ENCODE assay signal across 7 cellular contexts in genomic region chr2:87657915-87658314, GRCh38.
DNase-seq lines count a peak whose midpoint lies in the region; ATAC-seq, FAIRE-seq and TF ChIP-seq lines count a peak whose summit lies in the region.
"Not testable (repeated sequence)": the region's sequence is repeated elsewhere in the genome, so short reads cannot be mapped to it uniquely, and the experiment has no call there.

No MANE protein-coding gene starts in this region.

- H4K20me1 ChIP-seq in HepG2 (ENCODE audit: insufficient read depth, low read length) = not testable (repeated sequence)

- POLR2A ChIA-PET in A549 (lab: Yijun Ruan, JAX); HepG2 (lab: Yijun Ruan, JAX): not testable (repeated sequence)

- WGBS in A549 (ENCODE audit: missing lambda C conversion rate) = 16% methylated on average over 2 of the region's 2 CpGs
- 0% methylated on average over 2 of the region's 2 CpGs for WGBS in HepG2 (ENCODE audit: low lambda C conversion rate)
- WGBS in trophoblast cell (ENCODE audit: extremely low coverage, insufficient coverage, insufficient read length) = no CpG with 5 or more reads among the region's 2 CpGs

- H3K36me3 Mint-ChIP-seq in T-helper 2 cell treated with Interferon-gamma antibody and Interleukin-4, amounts not matched to agents 5 μg/mL and 100 μg/mL, for 36 hours (ENCODE audit: low read depth); activated CD8-positive, alpha-beta memory T cell treated with anti-CD3 and anti-CD28 coated beads, Interleukin-2, amount 10 ng/mL, durations not matched to agents 7 days and 5 days; activated naive CD4-positive, alpha-beta T cell treated with anti-CD3 and anti-CD28 coated beads, Interleukin-2, amount 10 ng/mL, durations not matched to agents 7 days and 5 days: not testable (repeated sequence)

- not testable (repeated sequence) for H3K79me2 ChIP-seq in HepG2 (ENCODE audit: insufficient read depth, low read length); trophoblast cell (ENCODE audit: control insufficient read depth, insufficient read depth, low read length, poor library complexity)

- CTCF ChIA-PET in A549 (lab: Yijun Ruan, JAX); activated CD8-positive, alpha-beta memory T cell treated with anti-CD3 and anti-CD28 coated beads, Interleukin-2, amount 10 ng/mL, durations not matched to agents 7 days and 5 days (lab: Charles Lee); activated naive CD4-positive, alpha-beta T cell treated with anti-CD3 and anti-CD28 coated beads, Interleukin-2, amount 10 ng/mL, durations not matched to agents 7 days and 5 days (lab: Charles Lee); HepG2 (lab: Yijun Ruan, JAX; ENCODE audit: low intra/inter-chr PET ratio, low total read pairs): not testable (repeated sequence)

- H3K9me3 Mint-ChIP-seq in T-helper 2 cell treated with Interferon-gamma antibody and Interleukin-4, amounts not matched to agents 5 μg/mL and 100 μg/mL, for 36 hours; activated CD8-positive, alpha-beta memory T cell treated with anti-CD3 and anti-CD28 coated beads, Interleukin-2, amount 10 ng/mL, durations not matched to agents 7 days and 5 days (ENCODE audit: low read depth); activated naive CD4-positive, alpha-beta T cell treated with anti-CD3 and anti-CD28 coated beads, Interleukin-2, amount 10 ng/mL, durations not matched to agents 7 days and 5 days: not testable (repeated sequence)

- not testable (repeated sequence) for H3K14ac ChIP-seq in trophoblast cell (ENCODE audit: low read length)

- H3K4me1 ChIP-seq in A549 (peaks cover 12% of the 10 kb centered on the region), HepG2 (ENCODE audit: insufficient read depth, low read length) (peaks cover 16% of the 10 kb centered on the region)
- not testable (repeated sequence) for H3K4me1 ChIP-seq in colonic mucosa; trophoblast cell (ENCODE audit: control insufficient read depth in 1 of 2, insufficient read depth in 2 of 2, low read length in 2 of 2)

- peaks cover 12% of the 10 kb centered on the region for H3K79me1 ChIP-seq in trophoblast cell (ENCODE audit: low read length)

- H4K8ac ChIP-seq in trophoblast cell (ENCODE audit: low read depth, low read length) = not testable (repeated sequence)

- not testable (repeated sequence) for H3K4ac ChIP-seq in trophoblast cell (ENCODE audit: low read depth, low read length)

- not testable (repeated sequence) for BruUV-seq in HepG2 (replicated peaks; lab: Mats Ljungman, UMichigan)

- FAIRE-seq in A549 (lab: Jason Lieb, UNC) (peak; percentile 23), HepG2 (lab: Jason Lieb, UNC) (peak; percentile 100)

- not testable (repeated sequence) for TF ChIP-seq RAD21 in A549 (conservative IDR thresholded peaks at IDR 0.05 in 1 of 2, IDR thresholded peaks at IDR 0.05 in 1 of 2); HepG2 (CRISPR knock-in tag; IDR thresholded peaks at IDR 0.05)

- not testable (repeated sequence) for H3K23ac ChIP-seq in trophoblast cell (ENCODE audit: low read length)

- not testable (repeated sequence) for H2AK5ac ChIP-seq in trophoblast cell (ENCODE audit: low read length)

- H2BK12ac ChIP-seq in trophoblast cell (ENCODE audit: low read length) = not testable (repeated sequence)

- ATAC-seq in A549 (peak; percentile 61 to 69; a peak in 5 of 6 replicates), HepG2 (peak; percentile 97)
- ATAC-seq in activated CD8-positive, alpha-beta memory T cell treated with anti-CD3 and anti-CD28 coated beads, Interleukin-2, amount 10 ng/mL, durations not matched to agents 7 days and 5 days = peak; percentile 36

- not testable (repeated sequence) for H2BK120ac ChIP-seq in trophoblast cell (ENCODE audit: insufficient read depth, low read length, poor library complexity)

- H3K4me3 ChIP-seq in A549; colonic mucosa; HepG2 (replicated peaks in 1 of 3; ENCODE audit: insufficient read depth in 1 of 3, low read depth in 2 of 3, low read length in 3 of 3); trophoblast cell (ENCODE audit: low read depth, low read length): not testable (repeated sequence)

- TF ChIP-seq EP300 in A549 (IDR thresholded peaks at IDR 0.05); HepG2 (IDR thresholded peaks at IDR 0.05; ENCODE audit: low read depth in 2 of 2, low read length in 2 of 2); HepG2 (CRISPR knock-in tag; IDR thresholded peaks at IDR 0.05; ENCODE audit: borderline replicate concordance): not testable (repeated sequence)

- not testable (repeated sequence) for TF ChIP-seq POLR2A in A549 (IDR thresholded peaks at IDR 0.05; ENCODE audit: low read length); HepG2 (IDR thresholded peaks at IDR 0.05; ENCODE audit: insufficient read depth in 1 of 2, low read depth in 2 of 2, low read length in 2 of 2)

- H2AFZ ChIP-seq in HepG2 (ENCODE audit: low read length); trophoblast cell (ENCODE audit: insufficient read depth, low read length, poor library complexity): not testable (repeated sequence)

- not testable (repeated sequence) for H3K18ac ChIP-seq in trophoblast cell (ENCODE audit: low read length)

- H3K27me3 ChIP-seq in colonic mucosa; HepG2 (ENCODE audit: control insufficient read depth in 1 of 2, insufficient read depth in 2 of 2, low read length in 2 of 2); trophoblast cell (ENCODE audit: insufficient read depth, low read length): not testable (repeated sequence)

- H2BK5ac ChIP-seq in trophoblast cell (ENCODE audit: low read depth, low read length, poor library complexity) = not testable (repeated sequence)

- not testable (repeated sequence) for H3K4me1 Mint-ChIP-seq in T-helper 2 cell treated with Interferon-gamma antibody and Interleukin-4, amounts not matched to agents 5 μg/mL and 100 μg/mL, for 36 hours (ENCODE audit: low read depth); activated CD8-positive, alpha-beta memory T cell treated with anti-CD3 and anti-CD28 coated beads, Interleukin-2, amount 10 ng/mL, durations not matched to agents 7 days and 5 days
- peaks cover 15% of the 10 kb centered on the region for H3K4me1 Mint-ChIP-seq in activated naive CD4-positive, alpha-beta T cell treated with anti-CD3 and anti-CD28 coated beads, Interleukin-2, amount 10 ng/mL, durations not matched to agents 7 days and 5 days

- H3K27ac ChIP-seq in A549 = peak overlapping the region; percentile 70; a peak in 4 of 6 replicates
- not testable (repeated sequence) for H3K27ac ChIP-seq in colonic mucosa; HepG2 (ENCODE audit: extremely low read length, insufficient read depth, low read length)
- peak overlapping the region; percentile 69 for H3K27ac ChIP-seq in trophoblast cell (ENCODE audit: low read depth, low read length)

- H4K12ac ChIP-seq in trophoblast cell (ENCODE audit: low read depth, low read length) = not testable (repeated sequence)

- in situ Hi-C loops in HepG2 (cut with HindIII; ENCODE audit: extremely low pct_ligation_motif_present, low pct_unique_long_range_greater_than_20kb) = not testable (repeated sequence)

- intact Hi-C loops in colonic mucosa (cut with DNase I); HepG2 (cut with micrococcal nuclease; ENCODE audit: unreplicated experiment): not testable (repeated sequence)

- not testable (repeated sequence) for TF ChIP-seq CTCF in A549 (IDR thresholded peaks at IDR 0.05); colonic mucosa (IDR thresholded peaks at IDR 0.05); HepG2 (CRISPR knock-in tag; IDR thresholded peaks at IDR 0.05)

- not testable (repeated sequence) for H4K91ac ChIP-seq in trophoblast cell (ENCODE audit: low read depth, low read length)

- H3K36me3 ChIP-seq in colonic mucosa; HepG2 (replicated peaks in 1 of 2; ENCODE audit: control insufficient read depth in 1 of 2, insufficient read depth in 2 of 2, low read length in 2 of 2); trophoblast cell (ENCODE audit: control insufficient read depth in 1 of 2, insufficient read depth in 2 of 2, low read length in 2 of 2): not testable (repeated sequence)

- peak overlapping the region; percentile 56 for H3K4me3 Mint-ChIP-seq in T-helper 2 cell treated with Interferon-gamma antibody and Interleukin-4, amounts not matched to agents 5 μg/mL and 100 μg/mL, for 36 hours
- H3K4me3 Mint-ChIP-seq in activated CD8-positive, alpha-beta memory T cell treated with anti-CD3 and anti-CD28 coated beads, Interleukin-2, amount 10 ng/mL, durations not matched to agents 7 days and 5 days; activated naive CD4-positive, alpha-beta T cell treated with anti-CD3 and anti-CD28 coated beads, Interleukin-2, amount 10 ng/mL, durations not matched to agents 7 days and 5 days: not testable (repeated sequence)

- DNase-seq in A549 (ENCODE audit: low read depth in 1 of 2, low spot score in 1 of 2); activated CD8-positive, alpha-beta memory T cell treated with anti-CD3 and anti-CD28 coated beads, Interleukin-2, amount 10 ng/mL, durations not matched to agents 7 days and 5 days; HepG2 (ENCODE audit: low spot score); trophoblast cell: not testable (repeated sequence)
- peak; percentile 12 for DNase-seq in T-helper 2 cell treated with Interferon-gamma antibody and Interleukin-4, amounts not matched to agents 5 μg/mL and 100 μg/mL, for 36 hours (ENCODE audit: low spot score)
- DNase-seq in activated naive CD4-positive, alpha-beta T cell treated with anti-CD3 and anti-CD28 coated beads, Interleukin-2, amount 10 ng/mL, durations not matched to agents 7 days and 5 days = peak; percentile 23
- DNase-seq in colonic mucosa = peak; percentile 52

- not testable (repeated sequence) for H3K9me3 ChIP-seq in A549; colonic mucosa; HepG2 (ENCODE audit: low read length); trophoblast cell (ENCODE audit: insufficient read depth, low read depth, low read length)

- not testable (repeated sequence) for H3K9ac ChIP-seq in colonic mucosa (ENCODE audit: low read depth in 2 of 2, low read length in 2 of 2); HepG2 (ENCODE audit: insufficient read depth, low read depth, low read length); trophoblast cell (ENCODE audit: low read length)

- H3K4me2 ChIP-seq in A549 (peak overlapping the region; percentile 61; the same call in 2 of the 3 replicates), HepG2 (ENCODE audit: low read depth, low read length) (peak overlapping the region; percentile 55)
- not testable (repeated sequence) for H3K4me2 ChIP-seq in trophoblast cell (ENCODE audit: low read length)

- not testable (repeated sequence) for H3K27ac Mint-ChIP-seq in T-helper 2 cell treated with Interferon-gamma antibody and Interleukin-4, amounts not matched to agents 5 μg/mL and 100 μg/mL, for 36 hours; activated CD8-positive, alpha-beta memory T cell treated with anti-CD3 and anti-CD28 coated beads, Interleukin-2, amount 10 ng/mL, durations not matched to agents 7 days and 5 days
- H3K27ac Mint-ChIP-seq in activated naive CD4-positive, alpha-beta T cell treated with anti-CD3 and anti-CD28 coated beads, Interleukin-2, amount 10 ng/mL, durations not matched to agents 7 days and 5 days = peak overlapping the region; percentile 76

- H3K27me3 Mint-ChIP-seq in T-helper 2 cell treated with Interferon-gamma antibody and Interleukin-4, amounts not matched to agents 5 μg/mL and 100 μg/mL, for 36 hours (ENCODE audit: low read depth); activated CD8-positive, alpha-beta memory T cell treated with anti-CD3 and anti-CD28 coated beads, Interleukin-2, amount 10 ng/mL, durations not matched to agents 7 days and 5 days; activated naive CD4-positive, alpha-beta T cell treated with anti-CD3 and anti-CD28 coated beads, Interleukin-2, amount 10 ng/mL, durations not matched to agents 7 days and 5 days: not testable (repeated sequence)

Comparison
In these comparisons a context has a peak if more than half of its experiments do, and no peak if none do; other contexts are left out.
1. ATAC-seq: peak in every context shown above with its lines; median percentile 97 in HepG2; 65 in A549; 36 in activated CD8-positive, alpha-beta memory T cell treated with anti-CD3 and anti-CD28 coated beads, Interleukin-2, amount 10 ng/mL, durations not matched to agents 7 days and 5 days.